1 cellular context compared by ENCODE assay signal in genomic region chr18:79392226-79392625, GRCh38.
TF ChIP-seq lines count a peak whose summit lies in the region.

No MANE protein-coding gene starts in this region.

TF ChIP-seq in H1, 55 proteins besides CTCF, POLR2A, EP300 and RAD21 (continued from another document):
- TF ChIP-seq CBX5 (IDR thresholded peaks at IDR 0.05; ENCODE audit: low read depth, low read length) (no peak), YY1 (IDR thresholded peaks at IDR 0.05; ENCODE audit: low read depth, low read length) (no peak)
